In genomic region chr11:62295504-62295903, GRCh38 we compare ENCODE assay signal across 1 cellular context.
TF ChIP-seq lines count a peak whose summit lies in the region.

No MANE protein-coding gene starts in this region.

TF ChIP-seq in HepG2, 621 proteins besides CTCF, POLR2A, EP300 and RAD21 (continued from another document):
- TF ChIP-seq ETS1 (CRISPR knock-in tag; IDR thresholded peaks at IDR 0.05) (no peak), SIX4 (CRISPR knock-in tag; IDR thresholded peaks at IDR 0.05) (no peak), ZBTB1 (CRISPR knock-in tag; IDR thresholded peaks at IDR 0.05; ENCODE audit: borderline replicate concordance) (no peak), ZNF263 (CRISPR knock-in tag; IDR thresholded peaks at IDR 0.05) (no peak), KMT2A (CRISPR knock-in tag; IDR thresholded peaks at IDR 0.05) (no peak), ZNF441 (CRISPR knock-in tag; IDR thresholded peaks at IDR 0.05; ENCODE audit: borderline replicate concordance) (no peak), ZNF232 (CRISPR knock-in tag; IDR thresholded peaks at IDR 0.05; ENCODE audit: borderline replicate concordance) (0 out of 2 replicates have a peak, but pooled peaks have one; percentile 51), ZBTB3 (CRISPR knock-in tag; IDR thresholded peaks at IDR 0.05; ENCODE audit: borderline replicate concordance, low read depth) (no peak), HNRNPLL (IDR thresholded peaks at IDR 0.05; ENCODE audit: low read depth, low read length, poor library complexity, severe bottlenecking) (no peak), TP53 (CRISPR knock-in tag; conservative IDR thresholded peaks at IDR 0.05) (no peak), KLF16 (CRISPR knock-in tag; IDR thresholded peaks at IDR 0.05) (peak in 1 of 2 experiments; percentile 54; a peak in 1 of 4 replicates), SALL1 (CRISPR knock-in tag; IDR thresholded peaks at IDR 0.05) (peak; percentile 54), PTBP1 (IDR thresholded peaks at IDR 0.05; ENCODE audit: low read depth, low read length, poor library complexity, severe bottlenecking) (no peak), SMAD3 (CRISPR knock-in tag; IDR thresholded peaks at IDR 0.05) (0 out of 2 replicates have a peak, but pooled peaks have one; percentile 23), HNF4G (IDR thresholded peaks at IDR 0.05; ENCODE audit: borderline replicate concordance, low read depth, low read length) (no peak), HNF4G (CRISPR knock-in tag; IDR thresholded peaks at IDR 0.05; ENCODE audit: borderline replicate concordance, low read depth) (no peak), ATM (IDR thresholded peaks at IDR 0.05; ENCODE audit: borderline replicate concordance) (no peak), ZNF382 (CRISPR knock-in tag; IDR thresholded peaks at IDR 0.05; ENCODE audit: borderline replicate concordance) (no peak), ZNF672 (CRISPR knock-in tag; IDR thresholded peaks at IDR 0.05) (no peak), ZMYM4 (CRISPR knock-in tag; IDR thresholded peaks at IDR 0.05) (no peak), ZFP37 (CRISPR knock-in tag; IDR thresholded peaks at IDR 0.05; ENCODE audit: borderline replicate concordance) (peak; percentile 74; the same call in 1 of the 2 replicates), SP4 (CRISPR knock-in tag; IDR thresholded peaks at IDR 0.05) (no peak), PREB (CRISPR knock-in tag; IDR thresholded peaks at IDR 0.05) (no peak), ERF (CRISPR knock-in tag; IDR thresholded peaks at IDR 0.05) (peak; percentile 44; the same call in 1 of the 2 replicates), ZNF598 (CRISPR knock-in tag; IDR thresholded peaks at IDR 0.05; ENCODE audit: borderline replicate concordance) (no peak), ZNF777 (CRISPR knock-in tag; IDR thresholded peaks at IDR 0.05) (no peak), PAF1 (CRISPR knock-in tag; IDR thresholded peaks at IDR 0.05) (no peak), RNF2 (conservative IDR thresholded peaks at IDR 0.05; ENCODE audit: low read depth) (no peak), NPAS2 (CRISPR knock-in tag; IDR thresholded peaks at IDR 0.05; ENCODE audit: borderline replicate concordance) (no peak), ZNF383 (CRISPR knock-in tag; IDR thresholded peaks at IDR 0.05; ENCODE audit: borderline replicate concordance) (no peak), ZNF121 (CRISPR knock-in tag; IDR thresholded peaks at IDR 0.05) (no peak), ZBTB7A (CRISPR knock-in tag; IDR thresholded peaks at IDR 0.05) (no peak), ZNF407 (CRISPR knock-in tag; IDR thresholded peaks at IDR 0.05; ENCODE audit: not compliant biosample characterization) (no peak)
- TF ChIP-seq, protein P1, sequence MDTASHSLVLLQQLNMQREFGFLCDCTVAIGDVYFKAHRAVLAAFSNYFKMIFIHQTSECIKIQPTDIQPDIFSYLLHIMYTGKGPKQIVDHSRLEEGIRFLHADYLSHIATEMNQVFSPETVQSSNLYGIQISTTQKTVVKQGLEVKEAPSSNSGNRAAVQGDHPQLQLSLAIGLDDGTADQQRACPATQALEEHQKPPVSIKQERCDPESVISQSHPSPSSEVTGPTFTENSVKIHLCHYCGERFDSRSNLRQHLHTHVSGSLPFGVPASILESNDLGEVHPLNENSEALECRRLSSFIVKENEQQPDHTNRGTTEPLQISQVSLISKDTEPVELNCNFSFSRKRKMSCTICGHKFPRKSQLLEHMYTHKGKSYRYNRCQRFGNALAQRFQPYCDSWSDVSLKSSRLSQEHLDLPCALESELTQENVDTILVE (CRISPR knock-in tag; IDR thresholded peaks at IDR 0.05), result no peak
- TF ChIP-seq, protein P2, sequence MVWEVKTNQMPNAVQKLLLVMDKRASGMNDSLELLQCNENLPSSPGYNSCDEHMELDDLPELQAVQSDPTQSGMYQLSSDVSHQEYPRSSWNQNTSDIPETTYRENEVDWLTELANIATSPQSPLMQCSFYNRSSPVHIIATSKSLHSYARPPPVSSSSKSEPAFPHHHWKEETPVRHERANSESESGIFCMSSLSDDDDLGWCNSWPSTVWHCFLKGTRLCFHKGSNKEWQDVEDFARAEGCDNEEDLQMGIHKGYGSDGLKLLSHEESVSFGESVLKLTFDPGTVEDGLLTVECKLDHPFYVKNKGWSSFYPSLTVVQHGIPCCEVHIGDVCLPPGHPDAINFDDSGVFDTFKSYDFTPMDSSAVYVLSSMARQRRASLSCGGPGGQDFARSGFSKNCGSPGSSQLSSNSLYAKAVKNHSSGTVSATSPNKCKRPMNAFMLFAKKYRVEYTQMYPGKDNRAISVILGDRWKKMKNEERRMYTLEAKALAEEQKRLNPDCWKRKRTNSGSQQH (CRISPR knock-in tag; IDR thresholded peaks at IDR 0.05; ENCODE audit: low read depth), result peak; percentile 73; the same call in 1 of the 2 replicates
- TF ChIP-seq, protein P3, sequence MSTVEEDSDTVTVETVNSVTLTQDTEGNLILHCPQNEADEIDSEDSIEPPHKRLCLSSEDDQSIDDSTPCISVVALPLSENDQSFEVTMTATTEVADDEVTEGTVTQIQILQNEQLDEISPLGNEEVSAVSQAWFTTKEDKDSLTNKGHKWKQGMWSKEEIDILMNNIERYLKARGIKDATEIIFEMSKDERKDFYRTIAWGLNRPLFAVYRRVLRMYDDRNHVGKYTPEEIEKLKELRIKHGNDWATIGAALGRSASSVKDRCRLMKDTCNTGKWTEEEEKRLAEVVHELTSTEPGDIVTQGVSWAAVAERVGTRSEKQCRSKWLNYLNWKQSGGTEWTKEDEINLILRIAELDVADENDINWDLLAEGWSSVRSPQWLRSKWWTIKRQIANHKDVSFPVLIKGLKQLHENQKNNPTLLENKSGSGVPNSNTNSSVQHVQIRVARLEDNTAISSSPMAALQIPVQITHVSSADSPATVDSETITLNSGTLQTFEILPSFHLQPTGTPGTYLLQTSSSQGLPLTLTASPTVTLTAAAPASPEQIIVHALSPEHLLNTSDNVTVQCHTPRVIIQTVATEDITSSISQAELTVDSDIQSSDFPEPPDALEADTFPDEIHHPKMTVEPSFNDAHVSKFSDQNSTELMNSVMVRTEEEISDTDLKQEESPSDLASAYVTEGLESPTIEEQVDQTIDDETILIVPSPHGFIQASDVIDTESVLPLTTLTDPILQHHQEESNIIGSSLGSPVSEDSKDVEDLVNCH (CRISPR knock-in tag; IDR thresholded peaks at IDR 0.05), result no peak
- TF ChIP-seq, protein P4, sequence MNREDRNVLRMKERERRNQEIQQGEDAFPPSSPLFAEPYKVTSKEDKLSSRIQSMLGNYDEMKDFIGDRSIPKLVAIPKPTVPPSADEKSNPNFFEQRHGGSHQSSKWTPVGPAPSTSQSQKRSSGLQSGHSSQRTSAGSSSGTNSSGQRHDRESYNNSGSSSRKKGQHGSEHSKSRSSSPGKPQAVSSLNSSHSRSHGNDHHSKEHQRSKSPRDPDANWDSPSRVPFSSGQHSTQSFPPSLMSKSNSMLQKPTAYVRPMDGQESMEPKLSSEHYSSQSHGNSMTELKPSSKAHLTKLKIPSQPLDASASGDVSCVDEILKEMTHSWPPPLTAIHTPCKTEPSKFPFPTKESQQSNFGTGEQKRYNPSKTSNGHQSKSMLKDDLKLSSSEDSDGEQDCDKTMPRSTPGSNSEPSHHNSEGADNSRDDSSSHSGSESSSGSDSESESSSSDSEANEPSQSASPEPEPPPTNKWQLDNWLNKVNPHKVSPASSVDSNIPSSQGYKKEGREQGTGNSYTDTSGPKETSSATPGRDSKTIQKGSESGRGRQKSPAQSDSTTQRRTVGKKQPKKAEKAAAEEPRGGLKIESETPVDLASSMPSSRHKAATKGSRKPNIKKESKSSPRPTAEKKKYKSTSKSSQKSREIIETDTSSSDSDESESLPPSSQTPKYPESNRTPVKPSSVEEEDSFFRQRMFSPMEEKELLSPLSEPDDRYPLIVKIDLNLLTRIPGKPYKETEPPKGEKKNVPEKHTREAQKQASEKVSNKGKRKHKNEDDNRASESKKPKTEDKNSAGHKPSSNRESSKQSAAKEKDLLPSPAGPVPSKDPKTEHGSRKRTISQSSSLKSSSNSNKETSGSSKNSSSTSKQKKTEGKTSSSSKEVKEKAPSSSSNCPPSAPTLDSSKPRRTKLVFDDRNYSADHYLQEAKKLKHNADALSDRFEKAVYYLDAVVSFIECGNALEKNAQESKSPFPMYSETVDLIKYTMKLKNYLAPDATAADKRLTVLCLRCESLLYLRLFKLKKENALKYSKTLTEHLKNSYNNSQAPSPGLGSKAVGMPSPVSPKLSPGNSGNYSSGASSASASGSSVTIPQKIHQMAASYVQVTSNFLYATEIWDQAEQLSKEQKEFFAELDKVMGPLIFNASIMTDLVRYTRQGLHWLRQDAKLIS (CRISPR knock-in tag; IDR thresholded peaks at IDR 0.05), result no peak
TF ChIP-seq in HepG2: peak in this region for 28.
